In the genomic region with DNA sequence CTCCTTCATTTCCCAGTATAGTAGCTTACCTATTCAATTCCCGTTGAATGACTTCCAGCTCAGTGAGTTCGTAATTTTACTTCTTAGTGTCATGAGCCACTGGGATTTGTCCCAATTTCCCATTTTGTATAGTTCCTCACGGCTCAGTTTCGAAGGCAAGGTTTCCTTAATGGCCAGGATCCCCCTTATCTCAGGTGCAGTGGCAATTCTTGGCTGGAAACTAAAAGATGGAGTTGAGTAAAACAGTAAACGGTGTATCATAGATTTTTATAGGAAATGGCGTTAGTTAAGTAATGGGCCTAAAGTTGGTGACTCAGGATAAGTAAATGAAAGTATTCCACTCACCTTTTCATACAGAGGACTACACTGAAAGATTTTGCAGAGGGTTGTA, we compare ENCODE assay signal across 8 cellular contexts. TPM values are rescaled to one million over a fixed set of nuclear protein-coding genes. Genes with fewer than 3 reads are reported as not detected.
DNase-seq lines count a peak whose midpoint lies in the region; ATAC-seq and TF ChIP-seq lines count a peak whose summit lies in the region.

No MANE protein-coding gene starts in this region.

- peak overlapping the region; percentile 75 to 80 for H3K4me3 ChIP-seq in right atrium auricular region
- H3K4me3 ChIP-seq in breast epithelium, result peak overlapping the region; percentile 64 to 93 (median 70)

- H3K27ac ChIP-seq in right atrium auricular region (peak overlapping the region; percentile 74 to 76), breast epithelium (peak overlapping the region; percentile 84 to 90)

- H3K4me3 Mint-ChIP-seq in mesothelial cell of epicardium, result peak overlapping the region; percentile 91

- DNase-seq in right atrium auricular region (ENCODE audit: low spot score), result no peak
- DNase-seq in Right ventricle myocardium superior, result no peak
- DNase-seq in breast epithelium (ENCODE audit: low spot score in 2 of 2), result no peak
- no peak for DNase-seq in mesothelial cell of epicardium (ENCODE audit: low spot score in 2 of 2, unreplicated experiment in 2 of 2)
- no peak for DNase-seq in stimulated activated CD4-positive, alpha-beta T cell treated with anti-CD3 and anti-CD28 coated beads, Interleukin-15, amount 100 ng/mL, for 24 hours
- DNase-seq in anterior cingulate cortex (lab: John Stamatoyannopoulos, UW), result no peak
- no peak for DNase-seq in stimulated activated CD8-positive, alpha-beta memory T cell treated with anti-CD3 and anti-CD28 coated beads, Interleukin-4, amount 100 ng/mL, for 48 hours

- H3K27ac Mint-ChIP-seq in mesothelial cell of epicardium, result peak overlapping the region; percentile 83

- H3K36me3 ChIP-seq in right atrium auricular region (peaks cover 26% of the 10 kb centered on the region), breast epithelium (no peaks in the 10 kb centered on the region)

- ATAC-seq in Right ventricle myocardium superior (ENCODE audit: poor library complexity), result no peak
- no peak for ATAC-seq in HG03095 (IDR thresholded peaks at IDR 0.05; ENCODE audit: unreplicated experiment)

- H3K4me1 Mint-ChIP-seq in mesothelial cell of epicardium, result peaks cover 19% of the 10 kb centered on the region

- H3K4me1 ChIP-seq in right atrium auricular region, result peaks cover 0 to 24% of the 10 kb centered on the region in 2 donors
- peaks cover 0 to 9% of the 10 kb centered on the region in 2 donors for H3K4me1 ChIP-seq in breast epithelium

- no peak for TF ChIP-seq POLR2A in breast epithelium (IDR thresholded peaks at IDR 0.05)

- peaks cover 5% of the 10 kb centered on the region for H3K36me3 Mint-ChIP-seq in mesothelial cell of epicardium

- intact Hi-C loops in Right ventricle myocardium superior (cut with DNase I), result no loop called here
- intact Hi-C loops in breast epithelium (cut with DNase I; ENCODE audit: low total_unique reads), result no loop called here

- H3K9me3 ChIP-seq in right atrium auricular region (no peaks in the 10 kb centered on the region), breast epithelium (no peaks in the 10 kb centered on the region)

- H3K9me3 Mint-ChIP-seq in mesothelial cell of epicardium, result no peaks in the 10 kb centered on the region

- H3K27me3 Mint-ChIP-seq in mesothelial cell of epicardium (ENCODE audit: low read depth), result peaks cover 4% of the 10 kb centered on the region

- no peaks in the 10 kb centered on the region for H3K27me3 ChIP-seq in right atrium auricular region
- H3K27me3 ChIP-seq in breast epithelium, result no peaks in the 10 kb centered on the region

- no peak for TF ChIP-seq CTCF in right atrium auricular region (IDR thresholded peaks at IDR 0.05)
- TF ChIP-seq CTCF in breast epithelium (IDR thresholded peaks at IDR 0.05), result no peak
- TF ChIP-seq CTCF in mesothelial cell of epicardium (IDR thresholded peaks at IDR 0.05; ENCODE audit: unreplicated experiment), result no peak

RNA-seq across cellular contexts. Expression of a gene that starts 0.5 kb away (rescaled TPM):
- total RNA-seq in right atrium auricular region (1 to 10 TPM; 3.5 to 3.9 TPM), Right ventricle myocardium superior (8.8 TPM), breast epithelium (10 to 100 TPM in 1 of 3 donors, 1 to 10 TPM in 2; 3.9 to 12.0 (median 5.0) TPM), mesothelial cell of epicardium (5.7 to 8.0 TPM (median 6.0 TPM) in 3 replicates)

RNA-seq across cellular contexts. Expression of a gene that starts 9.5 kb away (rescaled TPM):
- total RNA-seq in right atrium auricular region (100 to 1,000 TPM; 415 to 477 TPM), Right ventricle myocardium superior (671 TPM), breast epithelium (100 to 1,000 TPM; 650 to 918 (median 888) TPM), mesothelial cell of epicardium (1,252 to 1,366 TPM (median 1,330 TPM) in 3 replicates)
